8 cellular contexts compared by ENCODE assay signal in the genomic region with DNA sequence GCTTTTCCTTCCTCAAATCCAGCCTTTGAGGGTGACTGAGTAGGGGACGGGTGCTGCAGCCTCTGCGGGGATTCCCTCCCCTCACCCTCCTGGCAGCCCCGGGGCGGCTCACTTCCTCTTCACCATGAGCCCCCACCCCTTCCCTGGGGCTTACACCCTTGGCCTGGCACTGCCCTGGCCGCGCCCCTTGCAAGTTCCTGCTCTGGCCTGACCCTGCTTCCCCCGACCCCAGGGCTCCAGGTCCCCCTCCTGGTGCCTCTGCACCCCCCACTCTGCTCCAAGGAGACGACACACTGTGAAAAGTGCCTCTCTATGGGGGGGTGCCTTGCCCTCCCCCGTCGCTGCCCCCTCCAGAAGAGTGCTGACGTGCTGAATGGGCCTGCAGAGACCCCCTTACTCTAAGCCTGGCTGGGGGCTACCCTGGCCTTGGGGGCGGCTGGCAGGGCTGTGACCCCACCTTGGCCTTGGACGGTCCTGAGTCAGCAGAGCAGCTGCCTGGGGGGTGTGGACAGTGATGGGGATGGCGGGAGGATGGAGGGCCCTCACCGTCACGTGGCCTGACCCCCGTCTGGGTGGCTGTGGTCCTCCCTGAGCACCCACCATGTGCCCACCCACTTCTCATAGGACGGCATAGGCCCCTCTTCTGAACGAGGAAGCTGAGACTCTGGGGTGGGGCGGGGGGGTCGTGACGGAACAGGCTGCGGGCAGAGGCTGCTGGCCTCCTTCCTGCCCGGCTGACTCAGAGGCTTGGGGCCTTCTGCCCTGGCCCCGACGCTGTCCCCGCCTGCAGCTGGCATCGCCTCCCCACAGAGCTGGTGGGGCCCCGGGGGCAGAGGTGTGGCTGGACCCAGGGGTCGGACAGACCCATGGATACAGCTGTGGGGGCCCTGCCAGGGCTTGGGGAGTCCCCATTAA. TPM values are rescaled to one million over a fixed set of nuclear protein-coding genes. Genes with fewer than 3 reads are reported as not detected.
A peak's percentile ranks its signal among the peaks of the same experiment; 100 is the strongest.
DNase-seq lines count a peak whose midpoint lies in the region; ATAC-seq and TF ChIP-seq lines count a peak whose summit lies in the region.

No MANE protein-coding gene starts in this region.

- peaks cover 4% of the 10 kb centered on the region for H3K27me3 Mint-ChIP-seq in CD4-positive, CD25-positive, alpha-beta regulatory T cell

- peak in 1 of 2 donors; percentile 34 for TF ChIP-seq POLR2A in Peyer's patch (IDR thresholded peaks at IDR 0.05)
- TF ChIP-seq POLR2A in thyroid gland (IDR thresholded peaks at IDR 0.05) = no peak

- DNase-seq in CD4-positive, CD25-positive, alpha-beta regulatory T cell = peak in 2 of 3 donors; percentile 58 to 84
- peak; percentile 84 for DNase-seq in H4 (ENCODE audit: low spot score)
- peak; percentile 73 to 93 (median 91) for DNase-seq in Peyer's patch
- peak; percentile 50 to 79 for DNase-seq in activated naive CD4-positive, alpha-beta T cell treated with anti-CD3 and anti-CD28 coated beads, Interleukin-2, amount 50 U/mL, for 72 hours (ENCODE audit: low spot score in 2 of 2)
- peak; percentile 81 for DNase-seq in left ventricle myocardium superior
- DNase-seq in stimulated activated effector memory CD8-positive, alpha-beta T cell treated with anti-CD3 and anti-CD28 coated beads, Interleukin-12 subunit alpha, Interleukin-12 subunit beta, amount 100 ng/mL, for 72 hours (ENCODE audit: low spot score in 2 of 2) = peak in 1 of 2 donors; percentile 84
- DNase-seq in thyroid gland = no peak
- no peak for DNase-seq in iPS-NIHi7 (ENCODE audit: extremely low spot score)

- H3K4me1 ChIP-seq in CD4-positive, CD25-positive, alpha-beta regulatory T cell (ENCODE audit: control insufficient read depth, insufficient read depth, low read length, poor library complexity, severe bottlenecking) = peaks cover 67% of the 10 kb centered on the region
- peaks cover 12 to 74% (median 52%) of the 10 kb centered on the region in 4 donors for H3K4me1 ChIP-seq in Peyer's patch
- peaks cover 6 to 45% of the 10 kb centered on the region in 2 donors for H3K4me1 ChIP-seq in thyroid gland

- H3K4me3 ChIP-seq in CD4-positive, CD25-positive, alpha-beta regulatory T cell (ENCODE audit: low read depth, low read length) = peak overlapping the region; percentile 32
- H3K4me3 ChIP-seq in Peyer's patch (peak overlapping the region in 1 of 4 donors; percentile 26), thyroid gland (replicated peaks in 1 of 3) (no peak overlapping the region)

- peaks cover 10 to 65% (median 29%) of the 10 kb centered on the region in 4 donors for H3K4me1 Mint-ChIP-seq in CD4-positive, CD25-positive, alpha-beta regulatory T cell
- peaks cover 60% of the 10 kb centered on the region for H3K4me1 Mint-ChIP-seq in stimulated activated effector memory CD8-positive, alpha-beta T cell treated with anti-CD3 and anti-CD28 coated beads, Interleukin-12 subunit alpha, Interleukin-12 subunit beta, amount 100 ng/mL, for 72 hours

- ATAC-seq in CD4-positive, CD25-positive, alpha-beta regulatory T cell (ENCODE audit: low read depth in 2 of 2) = peak; percentile 46 to 49
- ATAC-seq in activated naive CD4-positive, alpha-beta T cell treated with anti-CD3 and anti-CD28 coated beads, Interleukin-2, amount 50 U/mL, for 72 hours = peak; percentile 59 to 81
- ATAC-seq in left ventricle myocardium superior = peak; percentile 66
- ATAC-seq in stimulated activated effector memory CD8-positive, alpha-beta T cell treated with anti-CD3 and anti-CD28 coated beads, Interleukin-12 subunit alpha, Interleukin-12 subunit beta, amount 100 ng/mL, for 72 hours = peak; percentile 80

- peak overlapping the region; percentile 75 to 97 (median 88) for H3K27ac Mint-ChIP-seq in CD4-positive, CD25-positive, alpha-beta regulatory T cell
- peak overlapping the region; percentile 22 to 91 for H3K27ac Mint-ChIP-seq in activated naive CD4-positive, alpha-beta T cell treated with anti-CD3 and anti-CD28 coated beads, Interleukin-2, amount 50 U/mL, for 72 hours
- peak overlapping the region; percentile 97 for H3K27ac Mint-ChIP-seq in stimulated activated effector memory CD8-positive, alpha-beta T cell treated with anti-CD3 and anti-CD28 coated beads, Interleukin-12 subunit alpha, Interleukin-12 subunit beta, amount 100 ng/mL, for 72 hours

- no peaks in the 10 kb centered on the region for H3K9me3 ChIP-seq in CD4-positive, CD25-positive, alpha-beta regulatory T cell (ENCODE audit: control insufficient read depth in 2 of 2, low read length in 2 of 2)
- H3K9me3 ChIP-seq in Peyer's patch (no peaks in the 10 kb centered on the region), thyroid gland (no peaks in the 10 kb centered on the region)

- TF ChIP-seq CTCF in Peyer's patch (IDR thresholded peaks at IDR 0.05) = no peak
- no peak for TF ChIP-seq CTCF in thyroid gland (IDR thresholded peaks at IDR 0.05)

- H3K4me3 Mint-ChIP-seq in CD4-positive, CD25-positive, alpha-beta regulatory T cell = peak overlapping the region; percentile 78 to 95 (median 89)
- H3K4me3 Mint-ChIP-seq in stimulated activated effector memory CD8-positive, alpha-beta T cell treated with anti-CD3 and anti-CD28 coated beads, Interleukin-12 subunit alpha, Interleukin-12 subunit beta, amount 100 ng/mL, for 72 hours = peak overlapping the region; percentile 75

- H3K36me3 Mint-ChIP-seq in CD4-positive, CD25-positive, alpha-beta regulatory T cell = peaks cover 9% of the 10 kb centered on the region
- H3K36me3 Mint-ChIP-seq in activated naive CD4-positive, alpha-beta T cell treated with anti-CD3 and anti-CD28 coated beads, Interleukin-2, amount 50 U/mL, for 72 hours = no peaks in the 10 kb centered on the region
- peaks cover 88% of the 10 kb centered on the region for H3K36me3 Mint-ChIP-seq in stimulated activated effector memory CD8-positive, alpha-beta T cell treated with anti-CD3 and anti-CD28 coated beads, Interleukin-12 subunit alpha, Interleukin-12 subunit beta, amount 100 ng/mL, for 72 hours

- intact Hi-C loops in left ventricle myocardium superior (cut with micrococcal nuclease) (no loop called here), thyroid gland (cut with DNase I) (no loop called here)

- peak overlapping the region; percentile 90 for H3K27ac ChIP-seq in CD4-positive, CD25-positive, alpha-beta regulatory T cell (ENCODE audit: insufficient read depth, low read length, poor library complexity, severe bottlenecking)
- H3K27ac ChIP-seq in Peyer's patch (peak overlapping the region; percentile 81 to 99 (median 93)), thyroid gland (peak overlapping the region in 1 of 3 donors; percentile 30)

- WGBS in thyroid gland, 2 donors = 58 to 70% methylated on average over 12 to 19 of the region's 30 CpGs

- H3K27me3 ChIP-seq in CD4-positive, CD25-positive, alpha-beta regulatory T cell (ENCODE audit: control insufficient read depth, insufficient read depth, low read length) = no peaks in the 10 kb centered on the region
- H3K27me3 ChIP-seq in Peyer's patch (no peaks in the 10 kb centered on the region), thyroid gland (no peaks in the 10 kb centered on the region)

- no peaks in the 10 kb centered on the region for H3K9me3 Mint-ChIP-seq in CD4-positive, CD25-positive, alpha-beta regulatory T cell
- H3K9me3 Mint-ChIP-seq in activated naive CD4-positive, alpha-beta T cell treated with anti-CD3 and anti-CD28 coated beads, Interleukin-2, amount 50 U/mL, for 72 hours = no peaks in the 10 kb centered on the region
- H3K9me3 Mint-ChIP-seq in stimulated activated effector memory CD8-positive, alpha-beta T cell treated with anti-CD3 and anti-CD28 coated beads, Interleukin-12 subunit alpha, Interleukin-12 subunit beta, amount 100 ng/mL, for 72 hours = no peaks in the 10 kb centered on the region

- H3K36me3 ChIP-seq in CD4-positive, CD25-positive, alpha-beta regulatory T cell (ENCODE audit: control insufficient read depth, insufficient read depth, low read length) = peaks cover 37% of the 10 kb centered on the region
- H3K36me3 ChIP-seq in Peyer's patch (peaks cover 0 to 32% (median 0%) of the 10 kb centered on the region in 3 donors), thyroid gland (no peaks in the 10 kb centered on the region)

RNA-seq across cellular contexts. Expression of gene LFNG, which starts 9.8 kb away (rescaled TPM):
- 215 TPM for total RNA-seq in CD4-positive, CD25-positive, alpha-beta regulatory T cell
- 1 to 10 TPM; 2.1 to 7.3 (median 2.8) TPM for polyA plus RNA-seq in CD4-positive, CD25-positive, alpha-beta regulatory T cell
- total RNA-seq in H4 (2014; rRNA removed; shearing (Covaris generic)) = 11.0 and 14.7 TPM in 2 replicates
- total RNA-seq in Peyer's patch (100 to 1,000 TPM in 1 of 4 donors, 10 to 100 TPM in 3; 22.3 to 104 (median 41.7) TPM), left ventricle myocardium superior (6.4 TPM), thyroid gland (1 to 10 TPM; 3.8 to 6.1 (median 4.8) TPM)
- 10 to 100 TPM; 17.8 to 21.1 TPM for total RNA-seq in activated naive CD4-positive, alpha-beta T cell treated with anti-CD3 and anti-CD28 coated beads, Interleukin-2, amount 50 U/mL, for 72 hours

RNA-seq across cellular contexts. Expression of gene BRAT1, which starts 25.9 kb away (rescaled TPM):
- 24.6 TPM for total RNA-seq in CD4-positive, CD25-positive, alpha-beta regulatory T cell
- polyA plus RNA-seq in CD4-positive, CD25-positive, alpha-beta regulatory T cell = 10 to 100 TPM; 21.4 to 36.6 (median 32.1) TPM
- 31.7 and 41.5 TPM in 2 replicates for total RNA-seq in H4 (2014; rRNA removed; shearing (Covaris generic))
- total RNA-seq in Peyer's patch (10 to 100 TPM; 43.3 to 73.3 (median 54.1) TPM), left ventricle myocardium superior (16.5 TPM), thyroid gland (10 to 100 TPM; 37.2 to 51.8 (median 45.6) TPM)
- 10 to 100 TPM; 26.5 to 37.5 TPM for total RNA-seq in activated naive CD4-positive, alpha-beta T cell treated with anti-CD3 and anti-CD28 coated beads, Interleukin-2, amount 50 U/mL, for 72 hours

RNA-seq across cellular contexts. Expression of gene IQCE, which starts 29.4 kb away (rescaled TPM):
- total RNA-seq in CD4-positive, CD25-positive, alpha-beta regulatory T cell = 6.6 TPM
- polyA plus RNA-seq in CD4-positive, CD25-positive, alpha-beta regulatory T cell = 1 to 10 TPM in 1 of 4 donors, under 1 TPM in 3; 0.69 to 1.5 (median 0.91) TPM
- total RNA-seq in H4 (2014; rRNA removed; shearing (Covaris generic)) = 13.5 and 17.2 TPM in 2 replicates
- total RNA-seq in Peyer's patch (100 to 1,000 TPM in 1 of 4 donors, 10 to 100 TPM in 3; 30.0 to 159 (median 72.2) TPM), left ventricle myocardium superior (11.9 TPM), thyroid gland (10 to 100 TPM; 16.0 to 40.2 (median 37.2) TPM)
- 1 to 10 TPM; 7.3 to 9.5 TPM for total RNA-seq in activated naive CD4-positive, alpha-beta T cell treated with anti-CD3 and anti-CD28 coated beads, Interleukin-2, amount 50 U/mL, for 72 hours

RNA-seq across cellular contexts. Expression of gene GRIFIN, which starts 53.2 kb away (rescaled TPM):
- total RNA-seq in CD4-positive, CD25-positive, alpha-beta regulatory T cell = not detected
- polyA plus RNA-seq in CD4-positive, CD25-positive, alpha-beta regulatory T cell = not detected
- not detected in 2 replicates for total RNA-seq in H4 (2014; rRNA removed; shearing (Covaris generic))
- total RNA-seq in Peyer's patch = not detected
- not detected for total RNA-seq in activated naive CD4-positive, alpha-beta T cell treated with anti-CD3 and anti-CD28 coated beads, Interleukin-2, amount 50 U/mL, for 72 hours
- not detected for total RNA-seq in left ventricle myocardium superior
- not detected for total RNA-seq in thyroid gland

Comparison
In these comparisons a context has a peak if more than half of its experiments do, and no peak if none do; other contexts are left out.
1. DNase-seq: peak in CD4-positive, CD25-positive, alpha-beta regulatory T cell (2 of 3), H4 (single experiment), Peyer's patch (3 of 3), activated naive CD4-positive, alpha-beta T cell treated with anti-CD3 and anti-CD28 coated beads, Interleukin-2, amount 50 U/mL, for 72 hours (2 of 2) and left ventricle myocardium superior (single experiment); none in thyroid gland (0 of 2) and iPS-NIHi7 (single experiment).
2. Peak in every context shown above with its lines, with median percentiles within 50 percentile points of each other: ATAC-seq and H3K27ac Mint-ChIP-seq.